Comparison of ENCODE assay signal across 2 cellular contexts in the genomic region with DNA sequence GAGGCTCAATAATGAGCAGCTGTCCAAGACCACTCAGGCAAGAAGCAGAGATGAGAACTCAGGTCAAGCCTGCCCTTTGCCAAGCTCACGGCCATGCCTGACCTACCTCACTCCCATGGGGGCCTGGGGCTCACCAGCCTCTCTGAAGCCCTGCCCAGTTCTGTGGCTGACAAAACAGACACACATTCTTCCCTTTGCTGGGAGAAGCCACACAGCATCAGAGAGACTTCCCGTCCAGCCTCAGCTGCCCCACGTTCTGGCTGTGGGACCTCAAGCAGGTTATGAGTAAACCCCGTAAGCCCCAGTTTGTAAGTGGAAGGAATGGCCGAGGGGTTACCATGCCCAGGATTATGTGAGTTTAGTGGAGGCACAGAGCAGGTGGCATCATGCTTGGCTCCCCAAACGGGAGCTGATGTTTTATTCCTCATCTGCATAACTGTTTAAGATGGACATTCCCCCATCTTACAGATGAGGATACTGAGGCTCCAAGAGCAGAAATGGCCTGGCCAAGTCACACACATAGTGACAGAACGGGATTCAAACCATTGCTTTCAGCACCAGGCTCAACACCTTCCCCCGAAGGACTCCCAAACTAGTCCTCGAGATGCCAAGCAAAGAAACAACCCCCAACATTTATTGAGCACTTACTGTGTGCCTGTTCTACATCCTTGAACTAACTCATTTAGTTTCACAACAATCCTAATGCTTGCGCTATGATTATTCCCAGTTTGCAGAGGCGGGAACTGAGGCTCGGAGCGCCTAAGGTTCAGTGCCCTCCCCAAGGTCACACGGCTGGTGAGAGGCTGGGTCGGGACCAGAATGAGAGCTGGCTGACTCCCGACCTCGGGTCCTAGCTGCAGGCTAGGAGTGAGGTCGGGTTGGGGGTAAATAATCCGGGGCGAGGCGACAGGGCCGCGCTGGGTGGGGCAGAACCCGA.
TF ChIP-seq lines count a peak whose summit lies in the region.

No MANE protein-coding gene starts in this region.

TF ChIP-seq in SK-N-SH treated with all-trans-retinoic acid at 6 μM for 48 hours, 23 proteins besides CTCF, POLR2A, EP300 and RAD21 (continued from another document):
- TF ChIP-seq, protein P1, sequence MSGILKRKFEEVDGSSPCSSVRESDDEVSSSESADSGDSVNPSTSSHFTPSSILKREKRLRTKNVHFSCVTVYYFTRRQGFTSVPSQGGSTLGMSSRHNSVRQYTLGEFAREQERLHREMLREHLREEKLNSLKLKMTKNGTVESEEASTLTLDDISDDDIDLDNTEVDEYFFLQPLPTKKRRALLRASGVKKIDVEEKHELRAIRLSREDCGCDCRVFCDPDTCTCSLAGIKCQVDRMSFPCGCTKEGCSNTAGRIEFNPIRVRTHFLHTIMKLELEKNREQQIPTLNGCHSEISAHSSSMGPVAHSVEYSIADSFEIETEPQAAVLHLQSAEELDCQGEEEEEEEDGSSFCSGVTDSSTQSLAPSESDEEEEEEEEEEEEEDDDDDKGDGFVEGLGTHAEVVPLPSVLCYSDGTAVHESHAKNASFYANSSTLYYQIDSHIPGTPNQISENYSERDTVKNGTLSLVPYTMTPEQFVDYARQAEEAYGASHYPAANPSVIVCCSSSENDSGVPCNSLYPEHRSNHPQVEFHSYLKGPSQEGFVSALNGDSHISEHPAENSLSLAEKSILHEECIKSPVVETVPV (CRISPR knock-in tag; IDR thresholded peaks at IDR 0.05): no peak
TF ChIP-seq in SK-N-SH treated with all-trans-retinoic acid at 6 μM for 48 hours: peak in this region for 1.

TF ChIP-seq in SK-N-SH, 30 proteins besides CTCF, POLR2A, EP300 and RAD21 (continued from another document):
- TF ChIP-seq, protein P2, sequence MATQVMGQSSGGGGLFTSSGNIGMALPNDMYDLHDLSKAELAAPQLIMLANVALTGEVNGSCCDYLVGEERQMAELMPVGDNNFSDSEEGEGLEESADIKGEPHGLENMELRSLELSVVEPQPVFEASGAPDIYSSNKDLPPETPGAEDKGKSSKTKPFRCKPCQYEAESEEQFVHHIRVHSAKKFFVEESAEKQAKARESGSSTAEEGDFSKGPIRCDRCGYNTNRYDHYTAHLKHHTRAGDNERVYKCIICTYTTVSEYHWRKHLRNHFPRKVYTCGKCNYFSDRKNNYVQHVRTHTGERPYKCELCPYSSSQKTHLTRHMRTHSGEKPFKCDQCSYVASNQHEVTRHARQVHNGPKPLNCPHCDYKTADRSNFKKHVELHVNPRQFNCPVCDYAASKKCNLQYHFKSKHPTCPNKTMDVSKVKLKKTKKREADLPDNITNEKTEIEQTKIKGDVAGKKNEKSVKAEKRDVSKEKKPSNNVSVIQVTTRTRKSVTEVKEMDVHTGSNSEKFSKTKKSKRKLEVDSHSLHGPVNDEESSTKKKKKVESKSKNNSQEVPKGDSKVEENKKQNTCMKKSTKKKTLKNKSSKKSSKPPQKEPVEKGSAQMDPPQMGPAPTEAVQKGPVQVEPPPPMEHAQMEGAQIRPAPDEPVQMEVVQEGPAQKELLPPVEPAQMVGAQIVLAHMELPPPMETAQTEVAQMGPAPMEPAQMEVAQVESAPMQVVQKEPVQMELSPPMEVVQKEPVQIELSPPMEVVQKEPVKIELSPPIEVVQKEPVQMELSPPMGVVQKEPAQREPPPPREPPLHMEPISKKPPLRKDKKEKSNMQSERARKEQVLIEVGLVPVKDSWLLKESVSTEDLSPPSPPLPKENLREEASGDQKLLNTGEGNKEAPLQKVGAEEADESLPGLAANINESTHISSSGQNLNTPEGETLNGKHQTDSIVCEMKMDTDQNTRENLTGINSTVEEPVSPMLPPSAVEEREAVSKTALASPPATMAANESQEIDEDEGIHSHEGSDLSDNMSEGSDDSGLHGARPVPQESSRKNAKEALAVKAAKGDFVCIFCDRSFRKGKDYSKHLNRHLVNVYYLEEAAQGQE (IDR thresholded peaks at IDR 0.05; ENCODE audit: low read depth, low read length): no peak
- TF ChIP-seq CHD2 (IDR thresholded peaks at IDR 0.05; ENCODE audit: low read length, partially characterized antibody): no peak
- no peak for TF ChIP-seq GABPA (IDR thresholded peaks at IDR 0.05; ENCODE audit: low read depth)
TF ChIP-seq in SK-N-SH: peak in this region for 0.
